In genomic region chr10:101694056-101694673, GRCh38 we compare ENCODE assay signal across 8 cellular contexts. TPM values are rescaled to one million over a fixed set of nuclear protein-coding genes. Genes with fewer than 3 reads are reported as not detected.
A peak's percentile ranks its signal among the peaks of the same experiment; 100 is the strongest.
DNase-seq lines count a peak whose midpoint lies in the region; ATAC-seq and TF ChIP-seq lines count a peak whose summit lies in the region.

No MANE protein-coding gene starts in this region.

- peaks cover 48% of the 10 kb centered on the region for H3K4me1 ChIP-seq in OCI-LY1 (ENCODE audit: insufficient read depth, low read length, severe bottlenecking)

- H3K79me2 ChIP-seq in OCI-LY1 (ENCODE audit: insufficient read depth, low read length), result peaks cover 32% of the 10 kb centered on the region

- peak overlapping the region; percentile 97 for H3K9ac ChIP-seq in OCI-LY1 (ENCODE audit: low read length)

- no peaks in the 10 kb centered on the region for H3K9me2 ChIP-seq in OCI-LY1 (ENCODE audit: low read depth, low read length)

- H3K9me3 Mint-ChIP-seq in activated T-helper 1 cell treated with anti-CD3 and anti-CD28 coated beads, Interleukin-12 subunit alpha, Interleukin-12 subunit beta, Interleukin-2, Interleukin-4 antibody, amounts not matched to agents 30 ng/mL and 10 ng/mL and 1 ng/mL, durations not matched to agents 14 hours and 24 hours and 36 hours, result no peaks in the 10 kb centered on the region
- H3K9me3 Mint-ChIP-seq in nephron, result no peaks in the 10 kb centered on the region
- no peaks in the 10 kb centered on the region for H3K9me3 Mint-ChIP-seq in stimulated activated naive CD8-positive, alpha-beta T cell treated with anti-CD3 and anti-CD28 coated beads, Interleukin-15, Interleukin-2, amounts not matched to agents 100 ng/mL and 50 ng/mL, for 24 hours

- no peaks in the 10 kb centered on the region for H3K9me3 ChIP-seq in OCI-LY1 (ENCODE audit: low read length)

- H3K27ac Mint-ChIP-seq in activated T-helper 1 cell treated with anti-CD3 and anti-CD28 coated beads, Interleukin-12 subunit alpha, Interleukin-12 subunit beta, Interleukin-2, Interleukin-4 antibody, amounts not matched to agents 30 ng/mL and 10 ng/mL and 1 ng/mL, durations not matched to agents 14 hours and 24 hours and 36 hours, result peak overlapping the region; percentile 98
- peak overlapping the region; percentile 100 for H3K27ac Mint-ChIP-seq in nephron
- peak overlapping the region; percentile 99 for H3K27ac Mint-ChIP-seq in stimulated activated naive CD8-positive, alpha-beta T cell treated with anti-CD3 and anti-CD28 coated beads, Interleukin-15, Interleukin-2, amounts not matched to agents 100 ng/mL and 50 ng/mL, for 24 hours

- H4K20me1 ChIP-seq in OCI-LY1 (ENCODE audit: insufficient read depth, low read length), result no peaks in the 10 kb centered on the region

- H3K4me2 ChIP-seq in OCI-LY1 (ENCODE audit: low read length), result peak overlapping the region; percentile 93

- H3K36me3 Mint-ChIP-seq in activated T-helper 1 cell treated with anti-CD3 and anti-CD28 coated beads, Interleukin-12 subunit alpha, Interleukin-12 subunit beta, Interleukin-2, Interleukin-4 antibody, amounts not matched to agents 30 ng/mL and 10 ng/mL and 1 ng/mL, durations not matched to agents 14 hours and 24 hours and 36 hours (ENCODE audit: low read depth), result peaks cover 20% of the 10 kb centered on the region
- peaks cover 4% of the 10 kb centered on the region for H3K36me3 Mint-ChIP-seq in nephron (ENCODE audit: low read depth)
- peaks cover 7% of the 10 kb centered on the region for H3K36me3 Mint-ChIP-seq in stimulated activated naive CD8-positive, alpha-beta T cell treated with anti-CD3 and anti-CD28 coated beads, Interleukin-15, Interleukin-2, amounts not matched to agents 100 ng/mL and 50 ng/mL, for 24 hours (ENCODE audit: low read depth)

- H3K36me3 ChIP-seq in OCI-LY1 (ENCODE audit: insufficient read depth, low read length), result no peaks in the 10 kb centered on the region

- intact Hi-C loops in activated T-helper 1 cell treated with anti-CD3 and anti-CD28 coated beads, Interleukin-12 subunit alpha, Interleukin-12 subunit beta, Interleukin-2, Interleukin-4 antibody, amounts not matched to agents 30 ng/mL and 10 ng/mL and 1 ng/mL, durations not matched to agents 14 hours and 24 hours and 36 hours (cut with micrococcal nuclease), result loop anchor here (2.0 to 10.0 kb wide), 5 partner anchors 15 to 1319 kb away; partner anchors contain the start of genes BTRC, DPCD and POLL

- TF ChIP-seq CTCF in OCI-LY1 (IDR thresholded peaks at IDR 0.05; ENCODE audit: low read length), result no peak
- no peak for TF ChIP-seq CTCF in nephron (IDR thresholded peaks at IDR 0.05; ENCODE audit: unreplicated experiment in 3 of 3)

- no peaks in the 10 kb centered on the region for H3F3A ChIP-seq in OCI-LY1 (ENCODE audit: insufficient read depth, low read length)

- peak overlapping the region; percentile 96 for H3K4me3 ChIP-seq in OCI-LY1 (ENCODE audit: low read depth, low read length, poor library complexity, severe bottlenecking)

- H3K27me3 Mint-ChIP-seq in activated T-helper 1 cell treated with anti-CD3 and anti-CD28 coated beads, Interleukin-12 subunit alpha, Interleukin-12 subunit beta, Interleukin-2, Interleukin-4 antibody, amounts not matched to agents 30 ng/mL and 10 ng/mL and 1 ng/mL, durations not matched to agents 14 hours and 24 hours and 36 hours (ENCODE audit: insufficient read depth), result no peaks in the 10 kb centered on the region
- no peaks in the 10 kb centered on the region for H3K27me3 Mint-ChIP-seq in nephron (ENCODE audit: low read depth)
- H3K27me3 Mint-ChIP-seq in stimulated activated naive CD8-positive, alpha-beta T cell treated with anti-CD3 and anti-CD28 coated beads, Interleukin-15, Interleukin-2, amounts not matched to agents 100 ng/mL and 50 ng/mL, for 24 hours, result no peaks in the 10 kb centered on the region

- ATAC-seq in GM18519 (IDR thresholded peaks at IDR 0.05; ENCODE audit: low FRiP score, unreplicated experiment) (peak; percentile 34), HG03045 (IDR thresholded peaks at IDR 0.05; ENCODE audit: unreplicated experiment) (peak; percentile 72)

- DNase-seq in ACHN (peak; percentile 58), fibroblast of peridontal ligament (ENCODE audit: extremely low read depth) (peak; percentile 61)
- peak; percentile 70 for DNase-seq in activated T-helper 1 cell treated with anti-CD3 and anti-CD28 coated beads, Interleukin-12 subunit alpha, Interleukin-12 subunit beta, Interleukin-2, Interleukin-4 antibody, amounts not matched to agents 30 ng/mL and 10 ng/mL and 1 ng/mL, durations not matched to agents 14 hours and 24 hours and 36 hours (ENCODE audit: low spot score)

- peak overlapping the region; percentile 76 for H3K27ac ChIP-seq in OCI-LY1 (ENCODE audit: low read depth, low read length, poor library complexity, severe bottlenecking)

- in situ Hi-C loops in ACHN (cut with HindIII; ENCODE audit: low pct_ligation_motif_present, low pct_unique_long_range_greater_than_20kb, low sequenced_read_pairs), result no loop called here

- peak overlapping the region; percentile 93 for H3K4me3 Mint-ChIP-seq in activated T-helper 1 cell treated with anti-CD3 and anti-CD28 coated beads, Interleukin-12 subunit alpha, Interleukin-12 subunit beta, Interleukin-2, Interleukin-4 antibody, amounts not matched to agents 30 ng/mL and 10 ng/mL and 1 ng/mL, durations not matched to agents 14 hours and 24 hours and 36 hours
- peak overlapping the region; percentile 94 to 99 (median 97) for H3K4me3 Mint-ChIP-seq in nephron
- peak overlapping the region; percentile 96 for H3K4me3 Mint-ChIP-seq in stimulated activated naive CD8-positive, alpha-beta T cell treated with anti-CD3 and anti-CD28 coated beads, Interleukin-15, Interleukin-2, amounts not matched to agents 100 ng/mL and 50 ng/mL, for 24 hours

- no peaks in the 10 kb centered on the region for H3K27me3 ChIP-seq in OCI-LY1 (ENCODE audit: insufficient read depth, low read length)

- H2AFZ ChIP-seq in OCI-LY1 (ENCODE audit: low read length), result 0 out of 2 replicates have a peak overlapping the region, but pooled peaks have one; percentile 70

- peaks cover 41% of the 10 kb centered on the region for H3K4me1 Mint-ChIP-seq in activated T-helper 1 cell treated with anti-CD3 and anti-CD28 coated beads, Interleukin-12 subunit alpha, Interleukin-12 subunit beta, Interleukin-2, Interleukin-4 antibody, amounts not matched to agents 30 ng/mL and 10 ng/mL and 1 ng/mL, durations not matched to agents 14 hours and 24 hours and 36 hours (ENCODE audit: low read depth)
- H3K4me1 Mint-ChIP-seq in nephron, result peaks cover 41% of the 10 kb centered on the region
- H3K4me1 Mint-ChIP-seq in stimulated activated naive CD8-positive, alpha-beta T cell treated with anti-CD3 and anti-CD28 coated beads, Interleukin-15, Interleukin-2, amounts not matched to agents 100 ng/mL and 50 ng/mL, for 24 hours (ENCODE audit: low read depth), result peaks cover 49% of the 10 kb centered on the region

RNA-seq across cellular contexts. Expression of gene FBXW4, which starts 0.8 kb away (rescaled TPM):
- 29.2 and 30.5 TPM in 2 replicates for total RNA-seq in activated T-helper 1 cell treated with anti-CD3 and anti-CD28 coated beads, Interleukin-12 subunit alpha, Interleukin-12 subunit beta, Interleukin-2, Interleukin-4 antibody, amounts not matched to agents 30 ng/mL and 10 ng/mL and 1 ng/mL, durations not matched to agents 14 hours and 24 hours and 36 hours

Comparison
In these comparisons a context has a peak if more than half of its experiments do, and no peak if none do; other contexts are left out.
1. Peak in every context shown above with its lines: DNase-seq, ATAC-seq, H3K4me3 ChIP-seq and H3K27ac ChIP-seq.